15 cellular contexts compared by ENCODE assay signal in genomic region chr11:106950067-106950491, GRCh38.
DNase-seq lines count a peak whose midpoint lies in the region; ATAC-seq and TF ChIP-seq lines count a peak whose summit lies in the region.
"Had no signal": no experiment of that assay in that cellular context is flagged by ENCODE, and none has a peak within 500 bp of the region (broad histone marks: within the 10 kb centered on the region; RNA-seq: fewer than 3 reads in every experiment).

No MANE protein-coding gene starts in this region.

- POLR2A ChIA-PET in HEK293 (lab: Yijun Ruan, JAX): no interaction called here

- H3K4me3 ChIP-seq in HEK293 (ENCODE audit: low read depth, low read length) (no peak overlapping the region), foreskin fibroblast (ENCODE audit: low read depth in 1 of 2, low read length in 2 of 2) (no peak overlapping the region)
- H3K4me3 ChIP-seq: esophagus muscularis mucosa had no signal

- no peaks in the 10 kb centered on the region for H3K36me3 ChIP-seq in HEK293 (ENCODE audit: control insufficient read depth in 2 of 2, insufficient read depth in 1 of 2, low read length in 2 of 2)
- H3K36me3 ChIP-seq: esophagus muscularis mucosa had no signal

- H3K27ac ChIP-seq in HEK293 (ENCODE audit: extremely low read depth, low read depth, low read length): no peak overlapping the region
- H3K27ac ChIP-seq: C4-2B, esophagus muscularis mucosa had no signal

- no peak for ATAC-seq in GM19467 (IDR thresholded peaks at IDR 0.05; ENCODE audit: unreplicated experiment)
- no peak for ATAC-seq in GM19023 (IDR thresholded peaks at IDR 0.05; ENCODE audit: unreplicated experiment)
- ATAC-seq: activated CD8-positive, alpha-beta memory T cell treated with anti-CD3 and anti-CD28 coated beads, Interleukin-2, amount 10 ng/mL, durations not matched to agents 7 days and 5 days; SK-N-SH treated with all-trans-retinoic acid at 6 μM for 48 hours; stimulated activated naive CD8-positive, alpha-beta T cell treated with anti-CD3 and anti-CD28 coated beads, Interleukin-15, amount 100 ng/mL, for 72 hours had no signal

- H3K9me3 ChIP-seq in HEK293 (ENCODE audit: control insufficient read depth, insufficient read depth, low read depth, low read length): no peaks in the 10 kb centered on the region
- H3K9me3 ChIP-seq: esophagus muscularis mucosa had no signal

- no peak for TF ChIP-seq CTCF in HEK293 (tag by site-specific recombination; IDR thresholded peaks at IDR 0.05)
- no peak for TF ChIP-seq CTCF in foreskin fibroblast (IDR thresholded peaks at IDR 0.05; ENCODE audit: low read depth, low read length)

- CTCF ChIA-PET in HEK293 (lab: Yijun Ruan, JAX): interaction anchor here (0.7 kb wide), 1 partner anchor 78 kb away, joined by 3 read pairs; no protein-coding TSS in a partner anchor

- DNase-seq in NCI-H2171 treated with DMSO at 0.1 percent for 48 hours (lab: John Stamatoyannopoulos, UW): peak; percentile 85
- DNase-seq in SHP77 (lab: John Stamatoyannopoulos, UW): peak; percentile 72 to 89
- peak; percentile 17 for DNase-seq in kidney tubule cell (ENCODE audit: low spot score)
- no peak for DNase-seq in hepatic stellate cell (ENCODE audit: low spot score)
- no peak for DNase-seq in foreskin fibroblast
- DNase-seq: activated CD8-positive, alpha-beta memory T cell treated with anti-CD3 and anti-CD28 coated beads, Interleukin-2, amount 10 ng/mL, durations not matched to agents 7 days and 5 days; activated naive CD8-positive, alpha-beta T cell treated with anti-CD3 and anti-CD28 coated beads, Interleukin-2, amount 10 ng/mL, durations not matched to agents 7 days and 5 days; Kasumi-1; stimulated activated naive CD8-positive, alpha-beta T cell treated with anti-CD3 and anti-CD28 coated beads, Interleukin-15, amount 100 ng/mL, for 72 hours had no signal

- no peaks in the 10 kb centered on the region for H3K4me1 ChIP-seq in HEK293 (ENCODE audit: control insufficient read depth, insufficient read depth, low read length)
- H3K4me1 ChIP-seq: esophagus muscularis mucosa had no signal

TF ChIP-seq in HEK293, 187 proteins besides CTCF, POLR2A, EP300 and RAD21:
- peak; percentile 41 for TF ChIP-seq SCRT2 (tag by site-specific recombination; IDR thresholded peaks at IDR 0.05)
- TF ChIP-seq ZNF692 (tag by site-specific recombination; IDR thresholded peaks at IDR 0.05): no peak

Comparison
In these comparisons a context has a peak if more than half of its experiments do, and no peak if none do; other contexts are left out.
1. DNase-seq: peak in NCI-H2171 treated with DMSO at 0.1 percent for 48 hours (single experiment), SHP77 (2 of 2) and kidney tubule cell (single experiment); none in hepatic stellate cell (single experiment) and foreskin fibroblast (0 of 2).